ENCODE assay signal across 1 cellular context in genomic region chr16:85382717-85383118, GRCh38.
A peak's percentile ranks its signal among the peaks of the same experiment; 100 is the strongest.
TF ChIP-seq lines count a peak whose summit lies in the region.

No MANE protein-coding gene starts in this region.

TF ChIP-seq in K562, 482 proteins besides CTCF, POLR2A, EP300 and RAD21 (continued from another document):
- TF ChIP-seq FOXO4 (CRISPR knock-in tag; IDR thresholded peaks at IDR 0.05) (no peak), HDGF (IDR thresholded peaks at IDR 0.05) (peak; percentile 55; the same call in 1 of the 2 replicates), ZNF551 (CRISPR knock-in tag; IDR thresholded peaks at IDR 0.05) (no peak), NCOA4 (IDR thresholded peaks at IDR 0.05; ENCODE audit: partially characterized antibody) (no peak), MED1 (CRISPR knock-in tag; IDR thresholded peaks at IDR 0.05; ENCODE audit: borderline replicate concordance) (no peak), NCOA1 (IDR thresholded peaks at IDR 0.05; ENCODE audit: low read depth) (no peak), E2F5 (CRISPR knock-in tag; IDR thresholded peaks at IDR 0.05) (no peak), IRF2 (CRISPR knock-in tag; IDR thresholded peaks at IDR 0.05) (peak; percentile 94; the same call in 1 of the 2 replicates), BCLAF1 (IDR thresholded peaks at IDR 0.05; ENCODE audit: borderline replicate concordance in 1 of 2, control insufficient read depth in 1 of 2, low read depth in 2 of 2, low read length in 1 of 2) (no peak), JUND (IDR thresholded peaks at IDR 0.05; ENCODE audit: borderline replicate concordance, low read depth, low read length) (no peak), JUND (tag; IDR thresholded peaks at IDR 0.05; ENCODE audit: borderline replicate concordance, low read depth, low read length) (0 out of 3 replicates have a peak, but pooled peaks have one; percentile 3), NCOA6 (IDR thresholded peaks at IDR 0.05) (no peak), PRPF4 (IDR thresholded peaks at IDR 0.05; ENCODE audit: insufficient read depth, low read depth, low read length, poor library complexity, severe bottlenecking) (no peak), ETS1 (conservative IDR thresholded peaks at IDR 0.05; ENCODE audit: control insufficient read depth, low read depth, low read length) (no peak), ZNF354B (CRISPR knock-in tag; IDR thresholded peaks at IDR 0.05) (no peak), MAX (CRISPR knock-in tag; IDR thresholded peaks at IDR 0.05) (peak; percentile 78), ZNF511 (CRISPR knock-in tag; IDR thresholded peaks at IDR 0.05) (peak; percentile 56; the same call in 1 of the 2 replicates), PKNOX1 (IDR thresholded peaks at IDR 0.05) (no peak), ZNF785 (CRISPR knock-in tag; IDR thresholded peaks at IDR 0.05) (no peak), RB1 (IDR thresholded peaks at IDR 0.05; ENCODE audit: low read depth) (no peak), CBFB (CRISPR knock-in tag; IDR thresholded peaks at IDR 0.05) (no peak; the same call in 1 of the 2 replicates), SREBF1 (IDR thresholded peaks at IDR 0.05; ENCODE audit: borderline replicate concordance, low read depth, low read length) (no peak), L3MBTL2 (IDR thresholded peaks at IDR 0.05) (no peak), ZBTB33 (CRISPR knock-in tag; IDR thresholded peaks at IDR 0.05) (no peak), CBX1 (IDR thresholded peaks at IDR 0.05; ENCODE audit: low read depth) (no peak), TAL1 (IDR thresholded peaks at IDR 0.05) (no peak), ZNF644 (tag; IDR thresholded peaks at IDR 0.05; ENCODE audit: low read depth) (no peak), KLF6 (CRISPR knock-in tag; IDR thresholded peaks at IDR 0.05; ENCODE audit: borderline replicate concordance) (no peak)
TF ChIP-seq in K562: peak in this region for 35.
